ENCODE assay signal across 20 cellular contexts in the genomic region with DNA sequence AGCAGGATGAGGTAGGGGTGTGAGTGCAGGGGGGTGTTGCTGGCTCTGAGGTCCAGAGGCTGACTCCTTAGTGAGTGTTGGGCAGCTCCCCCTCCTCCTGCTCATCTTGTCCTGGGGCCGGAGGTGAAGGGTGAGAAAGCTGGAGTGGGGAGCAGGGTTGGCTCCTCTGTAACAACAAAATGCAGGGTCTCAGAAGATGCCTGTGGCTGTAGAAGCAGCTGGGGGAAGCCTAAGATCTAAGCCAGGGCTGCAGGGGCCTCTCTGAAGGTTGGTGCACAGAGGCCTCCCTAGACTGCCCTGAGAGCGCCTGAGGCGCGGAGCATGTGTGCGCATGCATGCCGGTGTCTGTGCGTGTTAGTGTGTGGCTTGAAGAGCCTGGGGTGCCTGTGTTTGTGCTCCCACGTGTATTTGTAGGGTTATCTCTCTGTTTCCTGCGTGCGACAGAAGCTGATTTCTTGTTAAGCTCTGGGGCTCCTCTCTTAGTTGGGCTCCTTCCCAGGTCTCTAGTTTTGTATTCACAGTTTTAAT. TPM values are rescaled to one million over a fixed set of nuclear protein-coding genes. Genes with fewer than 3 reads are reported as not detected.
DNase-seq lines count a peak whose midpoint lies in the region; ATAC-seq and TF ChIP-seq lines count a peak whose summit lies in the region.
"Had no signal": no experiment of that assay in that cellular context is flagged by ENCODE, and none has a peak within 500 bp of the region (broad histone marks: within the 10 kb centered on the region; RNA-seq: fewer than 3 reads in every experiment).

No MANE protein-coding gene starts in this region.

- intact Hi-C loops in spleen (cut with DNase I; ENCODE audit: low total_unique reads): no loop called here

- DNase-seq in NT2/D1 (ENCODE audit: low read depth, low spot score) (no peak), neural crest cell (ENCODE audit: low read depth, low spot score) (no peak), spleen (peak; percentile 54), NCI-H510A treated with DMSO at 0.1 percent for 48 hours (lab: John Stamatoyannopoulos, UW) (no peak), NCI-H1092 treated with DMSO at 0.1 percent for 48 hours (lab: John Stamatoyannopoulos, UW) (no peak), C1 segment of cervical spinal cord (lab: John Stamatoyannopoulos, UW) (no peak)
- no peak for DNase-seq in activated naive CD8-positive, alpha-beta T cell treated with anti-CD3 and anti-CD28 coated beads, Interleukin-2, amount 50 U/mL, for 24 hours
- DNase-seq: BE2C; CD4-positive, alpha-beta memory T cell; H7; Kasumi-1; NCI-H1417; NCI-H1694 treated with DMSO at 0.1 percent for 48 hours; NCI-H2081 treated with DMSO at 0.1 percent for 48 hours; NCI-H2171 treated with DMSO at 0.1 percent for 48 hours; NCI-H446; NCI-H526 treated with DMSO at 0.1 percent for 48 hours; PC-3; Right ventricle myocardium superior had no signal

- H3K27me3 ChIP-seq in NT2/D1 (ENCODE audit: insufficient read depth, insufficient read length): no peaks in the 10 kb centered on the region
- H3K27me3 ChIP-seq in spleen (replicated peaks in 1 of 7): peaks cover 0 to 16% (median 4%) of the 10 kb centered on the region in 7 donors
- H3K27me3 ChIP-seq: BE2C had no signal

- H3K4me3 ChIP-seq in NT2/D1 (ENCODE audit: insufficient read length, low read depth) (no peak overlapping the region), spleen (no peak overlapping the region)

- peak overlapping the region; percentile 62 for H3K9ac ChIP-seq in NT2/D1 (ENCODE audit: insufficient read length, low read depth)

- no peak overlapping the region for H3K27ac ChIP-seq in spleen

- peaks cover 31% of the 10 kb centered on the region for H3K4me1 ChIP-seq in NT2/D1 (ENCODE audit: insufficient read depth, insufficient read length)
- H3K4me1 ChIP-seq in spleen: peaks cover 6 to 14% (median 9%) of the 10 kb centered on the region in 6 donors
- H3K4me1 ChIP-seq: BE2C had no signal

- ATAC-seq in esophagus mucosa: peak; percentile 51
- no peak for ATAC-seq in activated naive CD8-positive, alpha-beta T cell treated with anti-CD3 and anti-CD28 coated beads, Interleukin-2, amount 50 U/mL, for 24 hours
- ATAC-seq: PC-3 had no signal

- H3K4me3 Mint-ChIP-seq in neural crest cell: no peak overlapping the region
- no peak overlapping the region for H3K4me3 Mint-ChIP-seq in activated naive CD8-positive, alpha-beta T cell treated with anti-CD3 and anti-CD28 coated beads, Interleukin-2, amount 50 U/mL, for 24 hours
- H3K4me3 Mint-ChIP-seq: CD4-positive, alpha-beta memory T cell had no signal

- no peaks in the 10 kb centered on the region for H3K27me3 Mint-ChIP-seq in neural crest cell (ENCODE audit: low read depth)
- H3K27me3 Mint-ChIP-seq in activated naive CD8-positive, alpha-beta T cell treated with anti-CD3 and anti-CD28 coated beads, Interleukin-2, amount 50 U/mL, for 24 hours: peaks cover 7% of the 10 kb centered on the region

- H3K36me3 ChIP-seq in NT2/D1 (ENCODE audit: insufficient read depth, insufficient read length, low read length): no peaks in the 10 kb centered on the region
- H3K36me3 ChIP-seq in spleen: no peaks in the 10 kb centered on the region
- H3K36me3 ChIP-seq: BE2C had no signal

- TF ChIP-seq POLR2A in spleen (IDR thresholded peaks at IDR 0.05): no peak

- WGBS in spleen, 5 donors: 81 to 92% (median 86%) methylated on average over 10 of the region's 10 CpGs

- peak overlapping the region; percentile 62 for H3K27ac Mint-ChIP-seq in neural crest cell (ENCODE audit: unreplicated experiment)
- H3K27ac Mint-ChIP-seq in activated naive CD8-positive, alpha-beta T cell treated with anti-CD3 and anti-CD28 coated beads, Interleukin-2, amount 50 U/mL, for 24 hours: no peak overlapping the region

- TF ChIP-seq CTCF in neural crest cell (conservative IDR thresholded peaks at IDR 0.05) (no peak), spleen (IDR thresholded peaks at IDR 0.05 in 8 of 11, conservative IDR thresholded peaks at IDR 0.05 in 3 of 11) (no peak)

- peaks cover 25% of the 10 kb centered on the region for H3K4me1 Mint-ChIP-seq in neural crest cell
- H3K4me1 Mint-ChIP-seq in activated naive CD8-positive, alpha-beta T cell treated with anti-CD3 and anti-CD28 coated beads, Interleukin-2, amount 50 U/mL, for 24 hours: peaks cover 14% of the 10 kb centered on the region

- H3K36me3 Mint-ChIP-seq in neural crest cell (ENCODE audit: low read depth): no peaks in the 10 kb centered on the region
- no peaks in the 10 kb centered on the region for H3K36me3 Mint-ChIP-seq in activated naive CD8-positive, alpha-beta T cell treated with anti-CD3 and anti-CD28 coated beads, Interleukin-2, amount 50 U/mL, for 24 hours (ENCODE audit: low read depth)

- H3K9me3 ChIP-seq in NT2/D1 (ENCODE audit: insufficient read depth, low read length) (no peaks in the 10 kb centered on the region), spleen (no peaks in the 10 kb centered on the region)
- H3K9me3 ChIP-seq: BE2C had no signal

- H3K9me3 Mint-ChIP-seq in neural crest cell: no peaks in the 10 kb centered on the region
- no peaks in the 10 kb centered on the region for H3K9me3 Mint-ChIP-seq in activated naive CD8-positive, alpha-beta T cell treated with anti-CD3 and anti-CD28 coated beads, Interleukin-2, amount 50 U/mL, for 24 hours
- H3K9me3 Mint-ChIP-seq: CD4-positive, alpha-beta memory T cell had no signal

RNA-seq across cellular contexts. Expression of gene HDAC11, which starts 5.3 kb away (rescaled TPM):
- 15.9 TPM for total RNA-seq in esophagus mucosa
- total RNA-seq in neural crest cell: 12.6 and 14.0 TPM in 2 replicates
- 10 to 100 TPM in 2 of 7 donors, 1 to 10 TPM in 5; 4.2 to 11.2 (median 6.3) TPM for total RNA-seq in spleen
- polyA plus RNA-seq in spleen: 1 to 10 TPM; 2.5 to 6.5 (median 3.3) TPM

RNA-seq across cellular contexts. Expression of gene NUP210, which starts 54.7 kb away (rescaled TPM):
- total RNA-seq in esophagus mucosa (14.9 TPM), neural crest cell (59.4 and 59.5 TPM in 2 replicates), spleen (10 to 100 TPM; 49.8 to 76.8 (median 64.2) TPM)
- 10 to 100 TPM; 20.1 to 35.0 (median 23.6) TPM for polyA plus RNA-seq in spleen
